16 cellular contexts compared by ENCODE assay signal in genomic region chr22:20875296-20875695, GRCh38.
"Had no signal": no experiment of that assay in that cellular context is flagged by ENCODE, and none has a peak within 500 bp of the region (broad histone marks: within the 10 kb centered on the region; RNA-seq: fewer than 3 reads in every experiment).

No MANE protein-coding gene starts in this region.

- H3K27ac Mint-ChIP-seq: dendritic cell treated with granulocyte-macrophage colony-stimulating factor and Interleukin-4, amounts not matched to agents 40 ng/mL and 50 ng/mL, for 4 days; stimulated activated naive CD8-positive, alpha-beta T cell treated with anti-CD3 and anti-CD28 coated beads, Interleukin-15, Interleukin-2, amounts not matched to agents 100 ng/mL and 50 ng/mL, for 24 hours had no signal

- H3K27me3 Mint-ChIP-seq: dendritic cell treated with granulocyte-macrophage colony-stimulating factor and Interleukin-4, amounts not matched to agents 40 ng/mL and 50 ng/mL, for 4 days; effector memory CD8-positive, alpha-beta T cell; naive thymus-derived CD4-positive, alpha-beta T cell; stimulated activated naive CD8-positive, alpha-beta T cell treated with anti-CD3 and anti-CD28 coated beads, Interleukin-15, Interleukin-2, amounts not matched to agents 100 ng/mL and 50 ng/mL, for 24 hours had no signal

- H3K27ac ChIP-seq: epithelial cell of prostate, esophagus muscularis mucosa, gastrocnemius medialis, heart right ventricle, right atrium auricular region, tibial nerve, upper lobe of right lung had no signal

- H3K9me3 Mint-ChIP-seq: dendritic cell treated with granulocyte-macrophage colony-stimulating factor and Interleukin-4, amounts not matched to agents 40 ng/mL and 50 ng/mL, for 4 days; effector memory CD8-positive, alpha-beta T cell; naive thymus-derived CD4-positive, alpha-beta T cell; stimulated activated naive CD8-positive, alpha-beta T cell treated with anti-CD3 and anti-CD28 coated beads, Interleukin-15, Interleukin-2, amounts not matched to agents 100 ng/mL and 50 ng/mL, for 24 hours had no signal

- H3K4me3 ChIP-seq: esophagus muscularis mucosa, gastrocnemius medialis, heart right ventricle, right atrium auricular region, tibial nerve, upper lobe of right lung had no signal

- H3K4me1 ChIP-seq: esophagus muscularis mucosa, gastrocnemius medialis, heart right ventricle, right atrium auricular region, tibial nerve, upper lobe of right lung had no signal

- ATAC-seq: effector memory CD8-positive, alpha-beta T cell; gastrocnemius medialis; heart right ventricle; naive thymus-derived CD4-positive, alpha-beta T cell; upper lobe of right lung had no signal

- DNase-seq: effector memory CD8-positive, alpha-beta T cell; gastrocnemius medialis; heart right ventricle; hypothalamus; kidney glomerular epithelial cell; mesendoderm; naive thymus-derived CD4-positive, alpha-beta T cell; small intestine; stimulated activated CD4-positive, alpha-beta T cell treated with anti-CD3 and anti-CD28 coated beads, Interleukin-2, amount 100 ng/mL, for 48 hours; upper lobe of right lung had no signal

- H3K9me3 ChIP-seq: esophagus muscularis mucosa, gastrocnemius medialis, heart right ventricle, right atrium auricular region, tibial nerve, upper lobe of right lung had no signal

- H3K4me3 Mint-ChIP-seq: dendritic cell treated with granulocyte-macrophage colony-stimulating factor and Interleukin-4, amounts not matched to agents 40 ng/mL and 50 ng/mL, for 4 days; effector memory CD8-positive, alpha-beta T cell; naive thymus-derived CD4-positive, alpha-beta T cell; stimulated activated naive CD8-positive, alpha-beta T cell treated with anti-CD3 and anti-CD28 coated beads, Interleukin-15, Interleukin-2, amounts not matched to agents 100 ng/mL and 50 ng/mL, for 24 hours had no signal

- H3K27me3 ChIP-seq: esophagus muscularis mucosa, gastrocnemius medialis, heart right ventricle, right atrium auricular region, tibial nerve, upper lobe of right lung had no signal
